ENCODE assay signal across 14 cellular contexts in the genomic region with DNA sequence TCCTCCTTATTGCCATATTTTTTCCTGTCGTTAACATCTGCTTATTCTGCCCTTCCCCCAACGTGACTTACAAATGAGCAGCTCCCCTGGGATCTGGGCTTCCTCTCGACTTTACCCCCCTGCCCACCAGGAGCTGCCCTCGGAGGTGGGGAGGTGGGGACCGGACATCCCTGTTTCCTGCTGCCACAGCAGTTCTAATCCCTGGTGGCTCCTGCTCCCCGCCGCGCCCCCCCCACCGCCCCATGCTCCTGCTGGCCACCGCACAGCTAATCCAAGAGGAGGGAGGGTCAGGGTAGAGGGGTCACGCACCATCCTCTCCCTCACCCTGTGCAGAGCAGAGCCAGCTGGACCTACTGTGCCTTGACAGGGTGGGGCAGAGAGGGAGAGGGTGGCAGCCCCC. TPM values are rescaled to one million over a fixed set of nuclear protein-coding genes. Genes with fewer than 3 reads are reported as not detected.
DNase-seq lines count a peak whose midpoint lies in the region; ATAC-seq and TF ChIP-seq lines count a peak whose summit lies in the region.
"Had no signal": no experiment of that assay in that cellular context is flagged by ENCODE, and none has a peak within 500 bp of the region (broad histone marks: within the 10 kb centered on the region; RNA-seq: fewer than 3 reads in every experiment).

No MANE protein-coding gene starts in this region.

- TF ChIP-seq CTCF in fibroblast of mammary gland (conservative IDR thresholded peaks at IDR 0.05; ENCODE audit: control insufficient read depth, insufficient read depth, low read depth, low read length) (no peak), smooth muscle cell (IDR thresholded peaks at IDR 0.05; ENCODE audit: borderline replicate concordance, insufficient read depth, poor library complexity, severe bottlenecking) (no peak)

- H3K79me2 ChIP-seq in smooth muscle cell (ENCODE audit: low read depth): no peaks in the 10 kb centered on the region

- no peaks in the 10 kb centered on the region for H4K20me1 ChIP-seq in BLaER1 treated with 17β-estradiol and CSF1 and Interleukin-3, amounts not matched to agents 10 nM and 100 nM
- no peaks in the 10 kb centered on the region for H4K20me1 ChIP-seq in smooth muscle cell (ENCODE audit: low read depth)

- no peaks in the 10 kb centered on the region for H3K9me3 ChIP-seq in BLaER1 treated with 17β-estradiol and CSF1 and Interleukin-3, amounts not matched to agents 10 nM and 100 nM (replicated peaks in 1 of 11)
- no peaks in the 10 kb centered on the region for H3K9me3 ChIP-seq in smooth muscle cell (replicated peaks; ENCODE audit: low read depth)

- H3K9ac ChIP-seq in BLaER1 treated with 17β-estradiol and CSF1 and Interleukin-3, amounts not matched to agents 10 nM and 100 nM: peak overlapping the region; percentile 45 to 96 (median 89); a peak in 21 of 22 replicates
- H3K9ac ChIP-seq in smooth muscle cell (ENCODE audit: low read depth): no peak overlapping the region

- DNase-seq in NCI-H82 (lab: John Stamatoyannopoulos, UW) (peak; percentile 70), fibroblast of mammary gland (ENCODE audit: low read depth) (peak; percentile 37), smooth muscle cell (lab: John Stamatoyannopoulos, UW; ENCODE audit: unreplicated experiment) (no peak), LoVo (ENCODE audit: low spot score) (no peak)
- DNase-seq: activated CD4-positive, alpha-beta memory T cell treated with anti-CD3 and anti-CD28 coated beads for 36 hours; activated T-cell treated with anti-CD3 and anti-CD28 coated beads, Interleukin-2, amount 50 U/mL, for 24 hours; brain microvascular endothelial cell; NCI-H146; NCI-H226; stimulated activated naive CD8-positive, alpha-beta T cell treated with anti-CD3 and anti-CD28 coated beads, Interleukin-15, amount 100 ng/mL, for 72 hours had no signal

- peaks cover 18% of the 10 kb centered on the region for H3F3A ChIP-seq in smooth muscle cell (ENCODE audit: low read depth)

- H2AFZ ChIP-seq in smooth muscle cell (ENCODE audit: low read depth): no peak overlapping the region

- 61% methylated on average over 11 of the region's 11 CpGs for WGBS in smooth muscle cell (ENCODE audit: low lambda C conversion rate)

- peak overlapping the region; percentile 94 to 100 (median 99) for H3K4me2 ChIP-seq in BLaER1 treated with 17β-estradiol and CSF1 and Interleukin-3, amounts not matched to agents 10 nM and 100 nM
- H3K4me2 ChIP-seq in smooth muscle cell: no peak overlapping the region

- ATAC-seq in GM19351 (IDR thresholded peaks at IDR 0.05; ENCODE audit: unreplicated experiment) (no peak), HG03175 (IDR thresholded peaks at IDR 0.05; ENCODE audit: unreplicated experiment) (no peak), HG02870 (IDR thresholded peaks at IDR 0.05; ENCODE audit: unreplicated experiment) (no peak)
- ATAC-seq: stimulated activated naive CD8-positive, alpha-beta T cell treated with anti-CD3 and anti-CD28 coated beads, Interleukin-15, amount 100 ng/mL, for 72 hours had no signal

- H3K27ac ChIP-seq in BLaER1 treated with 17β-estradiol and CSF1 and Interleukin-3, amounts not matched to agents 10 nM and 100 nM: peak overlapping the region; percentile 30 to 100 (median 98); a peak in 21 of 22 replicates
- peak overlapping the region; percentile 4 for H3K27ac ChIP-seq in smooth muscle cell (ENCODE audit: low read depth)
- H3K27ac ChIP-seq: brain microvascular endothelial cell had no signal

- H3K36me3 ChIP-seq in BLaER1 treated with 17β-estradiol and CSF1 and Interleukin-3, amounts not matched to agents 10 nM and 100 nM: peaks cover 14 to 50% (median 40%) of the 10 kb centered on the region in 11 experiments; a peak in 21 of 22 replicates
- no peaks in the 10 kb centered on the region for H3K36me3 ChIP-seq in smooth muscle cell (ENCODE audit: low read depth)

- no peaks in the 10 kb centered on the region for H3K27me3 ChIP-seq in BLaER1 treated with 17β-estradiol and CSF1 and Interleukin-3, amounts not matched to agents 10 nM and 100 nM
- no peaks in the 10 kb centered on the region for H3K27me3 ChIP-seq in smooth muscle cell (ENCODE audit: low read depth)
- H3K27me3 ChIP-seq: brain microvascular endothelial cell had no signal

- peak overlapping the region in 9 of 10 experiments; percentile 12 to 96 (median 87); a peak in 15 of 20 replicates for H3K4me3 ChIP-seq in BLaER1 treated with 17β-estradiol and CSF1 and Interleukin-3, amounts not matched to agents 10 nM and 100 nM
- no peak overlapping the region for H3K4me3 ChIP-seq in fibroblast of mammary gland (ENCODE audit: control insufficient read depth, low read depth, low read length)
- no peak overlapping the region for H3K4me3 ChIP-seq in smooth muscle cell

- peaks cover 81 to 95% (median 88%) of the 10 kb centered on the region in 10 experiments for H3K4me1 ChIP-seq in BLaER1 treated with 17β-estradiol and CSF1 and Interleukin-3, amounts not matched to agents 10 nM and 100 nM
- H3K4me1 ChIP-seq in smooth muscle cell (ENCODE audit: low read depth): peaks cover 4% of the 10 kb centered on the region

RNA-seq across cellular contexts. Expression of gene SLC27A3, which starts 4.4 kb away (rescaled TPM):
- 14.8 and 21.3 TPM in 2 replicates for total RNA-seq in smooth muscle cell
- polyA plus RNA-seq in smooth muscle cell: 36.0 and 41.0 TPM in 2 replicates

RNA-seq across cellular contexts. Expression of gene INTS3, which starts 43.0 kb away (rescaled TPM):
- 33.6 and 34.8 TPM in 2 replicates for total RNA-seq in smooth muscle cell
- 22.3 and 27.6 TPM in 2 replicates for polyA plus RNA-seq in smooth muscle cell

Comparison
In these comparisons a context has a peak if more than half of its experiments do, and no peak if none do; other contexts are left out.
1. H3K4me3 ChIP-seq: peak in BLaER1 treated with 17β-estradiol and CSF1 and Interleukin-3, amounts not matched to agents 10 nM and 100 nM (9 of 10); none in fibroblast of mammary gland (single experiment) and smooth muscle cell (single experiment).
2. DNase-seq: peak in NCI-H82 (single experiment) and fibroblast of mammary gland (single experiment); none in smooth muscle cell (single experiment) and LoVo (single experiment).